ENCODE assay signal across 22 cellular contexts in genomic region chr3:73697020-73697419, GRCh38.
DNase-seq lines count a peak whose midpoint lies in the region; ATAC-seq lines count a peak whose summit lies in the region.
"Had no signal": no experiment of that assay in that cellular context is flagged by ENCODE, and none has a peak within 500 bp of the region (broad histone marks: within the 10 kb centered on the region; RNA-seq: fewer than 3 reads in every experiment).

No MANE protein-coding gene starts in this region.

- no peak overlapping the region for H2BK120ac ChIP-seq in trophoblast cell (ENCODE audit: insufficient read depth, low read length, poor library complexity)

- no peaks in the 10 kb centered on the region for H3K79me2 ChIP-seq in trophoblast cell (ENCODE audit: control insufficient read depth, insufficient read depth, low read length, poor library complexity)

- no peak overlapping the region for H3K27ac Mint-ChIP-seq in activated naive CD4-positive, alpha-beta T cell treated with anti-CD3 and anti-CD28 coated beads, Interleukin-2, amount 50 U/mL, for 72 hours
- H3K27ac Mint-ChIP-seq: CD14-positive monocyte; CD4-positive, alpha-beta T cell; CD8-positive, alpha-beta memory T cell; HFFc6 had no signal

- H3K4me3 ChIP-seq in trophoblast cell (ENCODE audit: low read depth, low read length) = no peak overlapping the region
- H3K4me3 ChIP-seq: A549; BLaER1 treated with 17β-estradiol and CSF1 and Interleukin-3, amounts not matched to agents 10 nM and 100 nM; HAP-1 had no signal

- H2BK5ac ChIP-seq in trophoblast cell (ENCODE audit: low read depth, low read length, poor library complexity) = no peak overlapping the region

- H3K23ac ChIP-seq in trophoblast cell (ENCODE audit: low read length) = no peak overlapping the region

- H3K14ac ChIP-seq in trophoblast cell (ENCODE audit: low read length) = no peak overlapping the region

- no peaks in the 10 kb centered on the region for H3K9me3 ChIP-seq in trophoblast cell (ENCODE audit: insufficient read depth, low read depth, low read length)
- H3K9me3 ChIP-seq: A549, BE2C, HAP-1 had no signal

- peak; percentile 84 for ATAC-seq in esophagus mucosa
- ATAC-seq in activated naive CD4-positive, alpha-beta T cell treated with anti-CD3 and anti-CD28 coated beads, Interleukin-2, amount 50 U/mL, for 72 hours = no peak
- ATAC-seq: A549 had no signal

- peak; percentile 85 for DNase-seq in NCI-H82 (lab: John Stamatoyannopoulos, UW)
- peak; percentile 47 for DNase-seq in SK-N-DZ (ENCODE audit: low spot score)
- peak; percentile 5 to 57 for DNase-seq in trophoblast cell
- no peak for DNase-seq in activated naive CD4-positive, alpha-beta T cell treated with anti-CD3 and anti-CD28 coated beads, Interleukin-2, amount 50 U/mL, for 72 hours (ENCODE audit: low spot score in 2 of 2)
- DNase-seq in SHP77 treated with DMSO at 0.1 percent for 48 hours (lab: John Stamatoyannopoulos, UW) = no peak
- no peak for DNase-seq in medulla oblongata (ENCODE audit: extremely low spot score)
- DNase-seq: 8988T; ACHN; AML-193; BE2C; CD4-positive, alpha-beta T cell; CD8-positive, alpha-beta memory T cell; DMS 273 treated with DMSO at 0.1 percent for 48 hours; DMS79 treated with DMSO at 0.1 percent for 48 hours; GF-D8; GOT3; HFFc6 had no signal

- no peaks in the 10 kb centered on the region for H3K36me3 Mint-ChIP-seq in activated naive CD4-positive, alpha-beta T cell treated with anti-CD3 and anti-CD28 coated beads, Interleukin-2, amount 50 U/mL, for 72 hours
- H3K36me3 Mint-ChIP-seq: CD14-positive monocyte; CD8-positive, alpha-beta memory T cell had no signal

- peaks cover 0 to 4% of the 10 kb centered on the region in 2 donors for H3K9me3 Mint-ChIP-seq in activated naive CD4-positive, alpha-beta T cell treated with anti-CD3 and anti-CD28 coated beads, Interleukin-2, amount 50 U/mL, for 72 hours
- H3K9me3 Mint-ChIP-seq: CD4-positive, alpha-beta T cell; HFFc6 had no signal

- no peak overlapping the region for H3K9ac ChIP-seq in trophoblast cell (ENCODE audit: low read length)
- H3K9ac ChIP-seq: BLaER1 treated with 17β-estradiol and CSF1 and Interleukin-3, amounts not matched to agents 10 nM and 100 nM had no signal

- H3K4ac ChIP-seq in trophoblast cell (ENCODE audit: low read depth, low read length) = no peak overlapping the region

- no peak overlapping the region for H2AFZ ChIP-seq in trophoblast cell (ENCODE audit: insufficient read depth, low read length, poor library complexity)

- H4K91ac ChIP-seq in trophoblast cell (ENCODE audit: low read depth, low read length) = no peak overlapping the region

- no peak overlapping the region for H4K12ac ChIP-seq in trophoblast cell (ENCODE audit: low read depth, low read length)

- H3K4me2 ChIP-seq in trophoblast cell (ENCODE audit: low read length) = no peak overlapping the region
- H3K4me2 ChIP-seq: A549; BLaER1 treated with 17β-estradiol and CSF1 and Interleukin-3, amounts not matched to agents 10 nM and 100 nM had no signal

- H2BK12ac ChIP-seq in trophoblast cell (ENCODE audit: low read length) = no peak overlapping the region

- no peak overlapping the region for H3K18ac ChIP-seq in trophoblast cell (ENCODE audit: low read length)

- WGBS in trophoblast cell (ENCODE audit: extremely low coverage, insufficient coverage, insufficient read length) = no CpG with 5 or more reads among the region's 6 CpGs

- no peak overlapping the region for H4K8ac ChIP-seq in trophoblast cell (ENCODE audit: low read depth, low read length)

- no peaks in the 10 kb centered on the region for H3K4me1 ChIP-seq in trophoblast cell (ENCODE audit: control insufficient read depth in 1 of 2, insufficient read depth in 2 of 2, low read length in 2 of 2)
- H3K4me1 ChIP-seq: A549; BE2C; BLaER1 treated with 17β-estradiol and CSF1 and Interleukin-3, amounts not matched to agents 10 nM and 100 nM; HAP-1 had no signal

- no peaks in the 10 kb centered on the region for H3K36me3 ChIP-seq in trophoblast cell (ENCODE audit: control insufficient read depth in 1 of 2, insufficient read depth in 2 of 2, low read length in 2 of 2)
- H3K36me3 ChIP-seq: BE2C; BLaER1 treated with 17β-estradiol and CSF1 and Interleukin-3, amounts not matched to agents 10 nM and 100 nM; HAP-1 had no signal

- no peaks in the 10 kb centered on the region for H3K79me1 ChIP-seq in trophoblast cell (ENCODE audit: low read length)

- H3K27ac ChIP-seq in trophoblast cell (ENCODE audit: low read depth, low read length) = no peak overlapping the region
- H3K27ac ChIP-seq: A549; BLaER1 treated with 17β-estradiol and CSF1 and Interleukin-3, amounts not matched to agents 10 nM and 100 nM had no signal

- H2AK5ac ChIP-seq in trophoblast cell (ENCODE audit: low read length) = no peak overlapping the region

- no peaks in the 10 kb centered on the region for H3K27me3 ChIP-seq in trophoblast cell (ENCODE audit: insufficient read depth, low read length)
- H3K27me3 ChIP-seq: BE2C; BLaER1 treated with 17β-estradiol and CSF1 and Interleukin-3, amounts not matched to agents 10 nM and 100 nM had no signal

Comparison
In these comparisons a context has a peak if more than half of its experiments do, and no peak if none do; other contexts are left out.
1. DNase-seq: peak in NCI-H82 (single experiment), SK-N-DZ (single experiment) and trophoblast cell (2 of 2); none in activated naive CD4-positive, alpha-beta T cell treated with anti-CD3 and anti-CD28 coated beads, Interleukin-2, amount 50 U/mL, for 72 hours (0 of 2), SHP77 treated with DMSO at 0.1 percent for 48 hours (single experiment) and medulla oblongata (single experiment).